In genomic region chr10:22478555-22479334, GRCh38 we compare ENCODE assay signal across 1 cellular context.
TF ChIP-seq lines count a peak whose summit lies in the region.

No MANE protein-coding gene starts in this region.

TF ChIP-seq in WTC11, 78 proteins besides CTCF, POLR2A, EP300 and RAD21 (continued from another document):
- TF ChIP-seq ZNF425 (CRISPR knock-in tag; conservative IDR thresholded peaks at IDR 0.05) (no peak), ZBTB43 (CRISPR knock-in tag; IDR thresholded peaks at IDR 0.05) (no peak), ZNF138 (CRISPR knock-in tag; conservative IDR thresholded peaks at IDR 0.05) (no peak), ZNF416 (CRISPR knock-in tag; IDR thresholded peaks at IDR 0.05) (no peak), TCF7 (CRISPR knock-in tag; IDR thresholded peaks at IDR 0.05; ENCODE audit: low read depth) (no peak), ZNF263 (CRISPR knock-in tag; IDR thresholded peaks at IDR 0.05; ENCODE audit: low read depth) (no peak), ZNF219 (CRISPR knock-in tag; IDR thresholded peaks at IDR 0.05; ENCODE audit: borderline replicate concordance) (no peak), NR3C1 (CRISPR knock-in tag; conservative IDR thresholded peaks at IDR 0.05; ENCODE audit: low read depth) (no peak)
